28 cellular contexts compared by ENCODE assay signal in the genomic region with DNA sequence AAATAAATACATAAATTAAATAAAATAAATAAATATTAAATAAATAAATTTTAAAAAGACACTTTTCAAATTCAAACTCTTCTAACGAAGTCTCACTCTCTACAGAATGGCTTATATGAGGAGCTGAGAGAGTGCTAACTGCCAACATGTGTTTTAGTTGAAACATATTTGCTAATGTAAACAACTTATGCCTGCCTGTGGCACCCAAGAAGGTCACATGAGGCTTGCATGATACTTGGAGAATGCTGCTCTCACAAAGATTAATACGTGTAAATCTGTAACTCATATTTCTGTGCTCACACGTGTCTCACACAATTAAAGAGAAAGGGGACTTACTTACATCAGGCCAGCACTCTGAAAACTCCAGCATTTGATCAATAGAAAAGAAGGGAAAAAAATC. TPM values are rescaled to one million over a fixed set of nuclear protein-coding genes. Genes with fewer than 3 reads are reported as not detected.
"Had no signal": no experiment of that assay in that cellular context is flagged by ENCODE, and none has a peak within 500 bp of the region (broad histone marks: within the 10 kb centered on the region; RNA-seq: fewer than 3 reads in every experiment).

No MANE protein-coding gene starts in this region.

- H3K9me3 ChIP-seq: esophagus muscularis mucosa, gastrocnemius medialis, ovary, right lobe of liver, stomach, thyroid gland, upper lobe of left lung, uterus had no signal

- H3K4me3 ChIP-seq: coronary artery, esophagus muscularis mucosa, gastrocnemius medialis, lung, ovary, right lobe of liver, stomach, thyroid gland, upper lobe of left lung, uterus had no signal

- H3K27ac ChIP-seq: coronary artery, esophagus muscularis mucosa, gastrocnemius medialis, ovary, right lobe of liver, stomach, thyroid gland, upper lobe of left lung, uterus had no signal

- H3K36me3 ChIP-seq: esophagus muscularis mucosa, gastrocnemius medialis, ovary, right lobe of liver, stomach, thyroid gland, upper lobe of left lung, uterus had no signal

- ATAC-seq: gastrocnemius medialis; natural killer cell; right lobe of liver; stimulated activated effector memory CD8-positive, alpha-beta T cell treated with anti-CD3 and anti-CD28 coated beads, Interleukin-12 subunit alpha, Interleukin-12 subunit beta, amount 100 ng/mL, for 72 hours had no signal

- H3K27me3 ChIP-seq: esophagus muscularis mucosa, gastrocnemius medialis, ovary, right lobe of liver, stomach, thyroid gland, upper lobe of left lung, uterus had no signal

- H3K4me1 ChIP-seq: esophagus muscularis mucosa, right lobe of liver, thyroid gland, upper lobe of left lung, uterus had no signal

- DNase-seq: dermis blood vessel endothelial cell; effector memory CD4-positive, alpha-beta T cell; gastrocnemius medialis; head of caudate nucleus; natural killer cell; occipital lobe; ovary; retina; right lobe of liver; small intestine; stimulated activated CD4-positive, alpha-beta T cell treated with anti-CD3 and anti-CD28 coated beads, Interleukin-12 subunit alpha, Interleukin-12 subunit beta, amount 100 ng/mL, for 4 hours; stimulated activated CD4-positive, alpha-beta T cell treated with anti-CD3 and anti-CD28 coated beads, Interleukin-1b, Interleukin-23, amount 100 ng/mL, for 48 hours; stimulated activated CD4-positive, alpha-beta T cell treated with anti-CD3 and anti-CD28 coated beads, Interleukin-4, amount 100 ng/mL, for 1 hour; stimulated activated naive CD4-positive, alpha-beta T cell treated with Interleukin-2 at 50 U/mL for 16 hours; stomach; thyroid gland; upper lobe of left lung; uterus had no signal

RNA-seq across cellular contexts. Expression of a gene that starts 43.2 kb away (rescaled TPM):
- total RNA-seq: dermis blood vessel endothelial cell, glomerular endothelial cell, liver, lung, mononuclear cell, natural killer cell, occipital lobe, right lobe of liver, temporal lobe, thyroid gland had no signal
- polyA plus RNA-seq: keratinocyte, lung, neural cell, ovary had no signal
